Comparison of ENCODE assay signal across 28 cellular contexts in the genomic region with DNA sequence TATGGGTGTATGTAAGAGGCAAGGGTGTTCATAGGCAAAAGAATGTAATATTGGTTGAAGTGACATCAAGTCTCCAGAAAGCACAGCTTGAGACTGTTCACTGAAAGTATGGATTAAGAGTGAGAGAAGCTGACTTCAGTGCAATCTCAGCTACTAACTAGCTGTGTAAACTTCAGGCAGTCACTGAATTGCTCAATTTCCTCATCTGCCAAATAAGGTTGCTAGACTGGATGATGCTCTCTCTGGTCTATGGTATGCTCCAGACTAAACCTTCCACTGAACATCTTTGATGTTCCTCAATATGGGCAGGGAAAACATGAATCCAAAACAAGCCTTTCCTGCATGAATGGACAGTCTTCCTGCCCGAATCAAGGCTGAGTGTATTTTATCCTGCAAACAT.
"Had no signal": no experiment of that assay in that cellular context is flagged by ENCODE, and none has a peak within 500 bp of the region (broad histone marks: within the 10 kb centered on the region; RNA-seq: fewer than 3 reads in every experiment).

No MANE protein-coding gene starts in this region.

- ATAC-seq: activated T-cell treated with anti-CD3 and anti-CD28 coated beads, Interleukin-2, amount 50 U/mL, for 4 hours; activated T-helper 17 cell treated with anti-CD3 and anti-CD28 coated beads, Interleukin-2, amount 50 U/mL, for 72 hours; left colon; pancreas; psoas muscle; stimulated activated naive B cell treated with anti-CD40 and anti-IgM and Interleukin-4, amounts not matched to agents 10 μg/mL and 1 μg/mL and 100 μg/mL, for 72 hours had no signal

- H3K9me3 Mint-ChIP-seq: activated CD4-positive, alpha-beta T cell treated with anti-CD3 and anti-CD28 coated beads, Interleukin-2, amount 10 ng/mL, durations not matched to agents 7 days and 5 days; stimulated activated naive B cell treated with anti-CD40 and anti-IgM and Interleukin-4, amounts not matched to agents 10 μg/mL and 1 μg/mL and 100 μg/mL, for 72 hours; T-helper 1 cell treated with Interleukin-12 subunit alpha and Interleukin-12 subunit beta and Interleukin-4 antibody, amounts not matched to agents 30 μg/mL and 1 μg/mL, for 36 hours had no signal

- H3K27ac Mint-ChIP-seq: activated CD4-positive, alpha-beta memory T cell treated with anti-CD3 and anti-CD28 coated beads, Interleukin-2, amount 10 ng/mL, durations not matched to agents 7 days and 5 days; activated CD4-positive, alpha-beta T cell treated with anti-CD3 and anti-CD28 coated beads, Interleukin-2, amount 10 ng/mL, durations not matched to agents 7 days and 5 days; activated T-helper 17 cell treated with anti-CD3 and anti-CD28 coated beads, Interleukin-2, amount 50 U/mL, for 72 hours; mesothelial cell of epicardium; naive B cell; stimulated activated naive B cell treated with anti-CD40 and anti-IgM and Interleukin-4, amounts not matched to agents 10 μg/mL and 1 μg/mL and 100 μg/mL, for 72 hours; T-helper 1 cell treated with Interleukin-12 subunit alpha and Interleukin-12 subunit beta and Interleukin-4 antibody, amounts not matched to agents 30 μg/mL and 1 μg/mL, for 36 hours had no signal

- DNase-seq: activated CD4-positive, alpha-beta memory T cell treated with anti-CD3 and anti-CD28 coated beads, Interleukin-2, amount 10 ng/mL, durations not matched to agents 7 days and 5 days; activated CD4-positive, alpha-beta T cell treated with anti-CD3 and anti-CD28 coated beads, Interleukin-2, amount 10 ng/mL, durations not matched to agents 7 days and 5 days; activated CD4-positive, CD25-positive, alpha-beta regulatory T cell treated with anti-CD3 and anti-CD28 coated beads, Interleukin-2, amount 50 U/mL, for 72 hours; activated gamma-delta T cell treated with Interleukin-2 at 50 U/mL for 16 hours; activated naive CD4-positive, alpha-beta T cell treated with anti-CD3 and anti-CD28 coated beads, Interleukin-2, amount 50 U/mL, for 16 hours; activated T-cell treated with anti-CD3 and anti-CD28 coated beads, Interleukin-2, amount 50 U/mL, for 4 hours; amygdala; dermis blood vessel endothelial cell; effector CD4-positive, alpha-beta T cell; foreskin melanocyte; kidney; left colon; mammary epithelial cell; naive B cell; pancreas; psoas muscle; stimulated activated CD4-positive, alpha-beta T cell treated with anti-CD3 and anti-CD28 coated beads, Interleukin-15, amount 100 ng/mL, for 24 hours; stimulated activated CD4-positive, alpha-beta T cell treated with anti-CD3 and anti-CD28 coated beads, Interleukin-2, amount 100 ng/mL, for 24 hours; stimulated activated naive B cell treated with anti-CD40 and anti-IgM and Interleukin-4, amounts not matched to agents 10 μg/mL and 1 μg/mL and 100 μg/mL, for 72 hours; stomach; T-helper 9 cell; thyroid gland; upper lobe of left lung had no signal

- H3K4me3 ChIP-seq: pancreas, psoas muscle, stomach, thyroid gland, upper lobe of left lung, vagina had no signal

- H3K36me3 Mint-ChIP-seq: mesothelial cell of epicardium; stimulated activated naive B cell treated with anti-CD40 and anti-IgM and Interleukin-4, amounts not matched to agents 10 μg/mL and 1 μg/mL and 100 μg/mL, for 72 hours had no signal

- H3K4me1 Mint-ChIP-seq: activated CD4-positive, alpha-beta memory T cell treated with anti-CD3 and anti-CD28 coated beads, Interleukin-2, amount 10 ng/mL, durations not matched to agents 7 days and 5 days; activated CD4-positive, alpha-beta T cell treated with anti-CD3 and anti-CD28 coated beads, Interleukin-2, amount 10 ng/mL, durations not matched to agents 7 days and 5 days; activated T-helper 17 cell treated with anti-CD3 and anti-CD28 coated beads, Interleukin-2, amount 50 U/mL, for 72 hours; central memory CD8-positive, alpha-beta T cell had no signal

- H3K4me3 Mint-ChIP-seq: activated CD4-positive, alpha-beta memory T cell treated with anti-CD3 and anti-CD28 coated beads, Interleukin-2, amount 10 ng/mL, durations not matched to agents 7 days and 5 days; activated CD4-positive, alpha-beta T cell treated with anti-CD3 and anti-CD28 coated beads, Interleukin-2, amount 10 ng/mL, durations not matched to agents 7 days and 5 days; activated T-cell treated with anti-CD3 and anti-CD28 coated beads, Interleukin-2, amount 50 U/mL, for 4 hours; activated T-helper 17 cell treated with anti-CD3 and anti-CD28 coated beads, Interleukin-2, amount 50 U/mL, for 72 hours; central memory CD8-positive, alpha-beta T cell; mesothelial cell of epicardium; naive B cell; stimulated activated naive B cell treated with anti-CD40 and anti-IgM and Interleukin-4, amounts not matched to agents 10 μg/mL and 1 μg/mL and 100 μg/mL, for 72 hours; T-helper 1 cell treated with Interleukin-12 subunit alpha and Interleukin-12 subunit beta and Interleukin-4 antibody, amounts not matched to agents 30 μg/mL and 1 μg/mL, for 36 hours had no signal

- H3K27me3 Mint-ChIP-seq: activated CD4-positive, alpha-beta memory T cell treated with anti-CD3 and anti-CD28 coated beads, Interleukin-2, amount 10 ng/mL, durations not matched to agents 7 days and 5 days; activated CD4-positive, alpha-beta T cell treated with anti-CD3 and anti-CD28 coated beads, Interleukin-2, amount 10 ng/mL, durations not matched to agents 7 days and 5 days; activated T-helper 17 cell treated with anti-CD3 and anti-CD28 coated beads, Interleukin-2, amount 50 U/mL, for 72 hours; central memory CD8-positive, alpha-beta T cell; stimulated activated naive B cell treated with anti-CD40 and anti-IgM and Interleukin-4, amounts not matched to agents 10 μg/mL and 1 μg/mL and 100 μg/mL, for 72 hours had no signal
